ENCODE assay signal across 2 cellular contexts in the genomic region with DNA sequence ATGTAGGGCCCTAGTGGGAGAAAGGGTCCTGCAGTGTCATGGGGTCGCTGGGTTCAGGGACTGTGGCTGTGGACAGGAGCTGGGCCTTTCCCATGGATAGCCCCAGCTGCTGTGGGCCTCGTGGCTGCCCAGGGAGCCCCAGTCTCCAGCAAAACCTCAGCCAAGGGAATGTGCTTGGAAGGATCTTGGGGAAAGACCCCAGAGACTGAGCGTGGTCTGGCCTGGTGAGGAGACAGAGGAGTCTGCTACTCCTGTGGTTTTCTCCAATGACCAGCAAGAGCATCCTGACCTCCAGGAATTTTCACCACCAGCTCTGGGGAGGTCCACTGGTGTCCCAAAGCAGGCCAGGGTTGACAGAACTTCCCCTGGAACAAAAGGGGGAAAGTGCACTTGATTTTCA.
TF ChIP-seq lines count a peak whose summit lies in the region.

No MANE protein-coding gene starts in this region.

TF ChIP-seq in HEK293, 187 proteins besides CTCF, POLR2A, EP300 and RAD21:
- no peak for TF ChIP-seq ZBTB48 (tag by site-specific recombination; IDR thresholded peaks at IDR 0.05)
- TF ChIP-seq PRDM1 (tag by site-specific recombination; IDR thresholded peaks at IDR 0.05) = 0 out of 2 replicates have a peak, but pooled peaks have one; percentile 7
- no peak for TF ChIP-seq GFI1B (tag by site-specific recombination; IDR thresholded peaks at IDR 0.05)

TF ChIP-seq in H1, 55 proteins besides CTCF, POLR2A, EP300 and RAD21:
- no peak for TF ChIP-seq SUZ12 (IDR thresholded peaks at IDR 0.05; ENCODE audit: low read length)
- no peak for TF ChIP-seq HDAC6 (IDR thresholded peaks at IDR 0.05; ENCODE audit: low read depth, low read length)
- TF ChIP-seq BACH1 (IDR thresholded peaks at IDR 0.05; ENCODE audit: low read length) = no peak
- TF ChIP-seq, protein P1, sequence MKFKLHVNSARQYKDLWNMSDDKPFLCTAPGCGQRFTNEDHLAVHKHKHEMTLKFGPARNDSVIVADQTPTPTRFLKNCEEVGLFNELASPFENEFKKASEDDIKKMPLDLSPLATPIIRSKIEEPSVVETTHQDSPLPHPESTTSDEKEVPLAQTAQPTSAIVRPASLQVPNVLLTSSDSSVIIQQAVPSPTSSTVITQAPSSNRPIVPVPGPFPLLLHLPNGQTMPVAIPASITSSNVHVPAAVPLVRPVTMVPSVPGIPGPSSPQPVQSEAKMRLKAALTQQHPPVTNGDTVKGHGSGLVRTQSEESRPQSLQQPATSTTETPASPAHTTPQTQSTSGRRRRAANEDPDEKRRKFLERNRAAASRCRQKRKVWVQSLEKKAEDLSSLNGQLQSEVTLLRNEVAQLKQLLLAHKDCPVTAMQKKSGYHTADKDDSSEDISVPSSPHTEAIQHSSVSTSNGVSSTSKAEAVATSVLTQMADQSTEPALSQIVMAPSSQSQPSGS (IDR thresholded peaks at IDR 0.05; ENCODE audit: low read length) = no peak
- TF ChIP-seq SRF (IDR thresholded peaks at IDR 0.05; ENCODE audit: low read depth, low read length) = no peak
- TF ChIP-seq PHF8 (conservative IDR thresholded peaks at IDR 0.05; ENCODE audit: low read depth, low read length) = no peak
- no peak for TF ChIP-seq RBBP5 (IDR thresholded peaks at IDR 0.05; ENCODE audit: borderline replicate concordance, low read depth, low read length)
- no peak for TF ChIP-seq JUN (IDR thresholded peaks at IDR 0.05; ENCODE audit: low read depth, low read length)
- TF ChIP-seq CHD2 (IDR thresholded peaks at IDR 0.05; ENCODE audit: low read length) = no peak
- no peak for TF ChIP-seq RFX5 (IDR thresholded peaks at IDR 0.05; ENCODE audit: borderline replicate concordance, low read depth, low read length)
- TF ChIP-seq, protein P2, sequence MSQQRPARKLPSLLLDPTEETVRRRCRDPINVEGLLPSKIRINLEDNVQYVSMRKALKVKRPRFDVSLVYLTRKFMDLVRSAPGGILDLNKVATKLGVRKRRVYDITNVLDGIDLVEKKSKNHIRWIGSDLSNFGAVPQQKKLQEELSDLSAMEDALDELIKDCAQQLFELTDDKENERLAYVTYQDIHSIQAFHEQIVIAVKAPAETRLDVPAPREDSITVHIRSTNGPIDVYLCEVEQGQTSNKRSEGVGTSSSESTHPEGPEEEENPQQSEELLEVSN (IDR thresholded peaks at IDR 0.05) = no peak
- no peak for TF ChIP-seq KDM4A (IDR thresholded peaks at IDR 0.05; ENCODE audit: low read depth, low read length, severe bottlenecking)
- TF ChIP-seq HDAC2 (IDR thresholded peaks at IDR 0.05; ENCODE audit: borderline replicate concordance in 1 of 2, low read depth in 2 of 2, low read length in 2 of 2) = no peak
- TF ChIP-seq GTF2F1 (IDR thresholded peaks at IDR 0.05; ENCODE audit: borderline replicate concordance, low read depth, low read length) = no peak
- no peak for TF ChIP-seq TEAD4 (IDR thresholded peaks at IDR 0.05; ENCODE audit: low read depth, low read length)
- TF ChIP-seq ASH2L (IDR thresholded peaks at IDR 0.05; ENCODE audit: low read length) = no peak
- TF ChIP-seq CTBP2 (IDR thresholded peaks at IDR 0.05; ENCODE audit: borderline replicate concordance, insufficient read depth, insufficient read length, low read length) = no peak
- no peak for TF ChIP-seq TAF7 (optimal IDR thresholded peaks at IDR 0.05; ENCODE audit: borderline replicate concordance, low read depth, low read length)
- TF ChIP-seq KDM1A (IDR thresholded peaks at IDR 0.05; ENCODE audit: borderline replicate concordance, low read length) = no peak
- TF ChIP-seq KDM5A (IDR thresholded peaks at IDR 0.05; ENCODE audit: low read length) = no peak
